ENCODE assay signal across 27 cellular contexts in genomic region chr10:67288688-67289410, GRCh38.
"Had no signal": no experiment of that assay in that cellular context is flagged by ENCODE, and none has a peak within 500 bp of the region (broad histone marks: within the 10 kb centered on the region; RNA-seq: fewer than 3 reads in every experiment).

No MANE protein-coding gene starts in this region.

- H3K36me3 ChIP-seq: neural progenitor cell, ovary, stomach, thoracic aorta, thyroid gland, tibial nerve, upper lobe of left lung, vagina had no signal

- DNase-seq: natural killer cell; occipital lobe; ovary; posterior cingulate gyrus; psoas muscle; right cardiac atrium; small intestine; stimulated activated CD4-positive, alpha-beta T cell treated with anti-CD3 and anti-CD28 coated beads, Interleukin-15, amount 100 ng/mL, for 24 hours; stimulated activated CD4-positive, alpha-beta T cell treated with anti-CD3 and anti-CD28 coated beads, Interleukin-2, amount 100 ng/mL, for 24 hours; stimulated activated CD4-positive, alpha-beta T cell treated with anti-CD3 and anti-CD28 coated beads, Interleukin-2, amount 100 ng/mL, for 48 hours; stimulated activated CD4-positive, alpha-beta T cell treated with anti-CD3 and anti-CD28 coated beads, Interleukin-4, amount 100 ng/mL, for 24 hours; stimulated activated naive B cell treated with anti-CD40 and anti-IgM and Interleukin-4, amounts not matched to agents 10 μg/mL and 1 μg/mL and 100 μg/mL, for 72 hours; stimulated activated naive CD4-positive, alpha-beta T cell treated with Interleukin-2 at 50 U/mL for 16 hours; stomach; thyroid gland; trophoblast cell; upper lobe of left lung had no signal

- H3K9ac ChIP-seq: neural progenitor cell, parathyroid adenoma had no signal

- H3K4me1 Mint-ChIP-seq: natural killer cell; nephron; neural progenitor cell; stimulated activated effector memory CD8-positive, alpha-beta T cell treated with anti-CD3 and anti-CD28 coated beads, Interleukin-12 subunit alpha, Interleukin-12 subunit beta, amount 100 ng/mL, for 72 hours; stimulated activated naive B cell treated with anti-CD40 and anti-IgM and Interleukin-4, amounts not matched to agents 10 μg/mL and 1 μg/mL and 100 μg/mL, for 72 hours had no signal

- H3K36me3 Mint-ChIP-seq: natural killer cell; neural progenitor cell; stimulated activated effector memory CD8-positive, alpha-beta T cell treated with anti-CD3 and anti-CD28 coated beads, Interleukin-12 subunit alpha, Interleukin-12 subunit beta, amount 100 ng/mL, for 72 hours; stimulated activated naive B cell treated with anti-CD40 and anti-IgM and Interleukin-4, amounts not matched to agents 10 μg/mL and 1 μg/mL and 100 μg/mL, for 72 hours had no signal

- ATAC-seq: natural killer cell; psoas muscle; right cardiac atrium; sciatic nerve; stimulated activated effector memory CD8-positive, alpha-beta T cell treated with anti-CD3 and anti-CD28 coated beads, Interleukin-12 subunit alpha, Interleukin-12 subunit beta, amount 100 ng/mL, for 72 hours; stimulated activated naive B cell treated with anti-CD40 and anti-IgM and Interleukin-4, amounts not matched to agents 10 μg/mL and 1 μg/mL and 100 μg/mL, for 72 hours had no signal

- H3K27ac Mint-ChIP-seq: natural killer cell; nephron; neural progenitor cell; progenitor cell of endocrine pancreas; stimulated activated effector memory CD8-positive, alpha-beta T cell treated with anti-CD3 and anti-CD28 coated beads, Interleukin-12 subunit alpha, Interleukin-12 subunit beta, amount 100 ng/mL, for 72 hours; stimulated activated naive B cell treated with anti-CD40 and anti-IgM and Interleukin-4, amounts not matched to agents 10 μg/mL and 1 μg/mL and 100 μg/mL, for 72 hours; stimulated activated naive CD8-positive, alpha-beta T cell treated with anti-CD3 and anti-CD28 coated beads, Interleukin-15, Interleukin-2, amounts not matched to agents 100 ng/mL and 50 ng/mL, for 24 hours had no signal

- H3K9me3 Mint-ChIP-seq: nephron; neural progenitor cell; stimulated activated naive B cell treated with anti-CD40 and anti-IgM and Interleukin-4, amounts not matched to agents 10 μg/mL and 1 μg/mL and 100 μg/mL, for 72 hours; stimulated activated naive CD8-positive, alpha-beta T cell treated with anti-CD3 and anti-CD28 coated beads, Interleukin-15, Interleukin-2, amounts not matched to agents 100 ng/mL and 50 ng/mL, for 24 hours had no signal

- H3K9me3 ChIP-seq: ovary, psoas muscle, stomach, thoracic aorta, thyroid gland, tibial nerve, upper lobe of left lung, vagina had no signal

- H3K27me3 Mint-ChIP-seq: progenitor cell of endocrine pancreas; stimulated activated naive B cell treated with anti-CD40 and anti-IgM and Interleukin-4, amounts not matched to agents 10 μg/mL and 1 μg/mL and 100 μg/mL, for 72 hours; stimulated activated naive CD8-positive, alpha-beta T cell treated with anti-CD3 and anti-CD28 coated beads, Interleukin-15, Interleukin-2, amounts not matched to agents 100 ng/mL and 50 ng/mL, for 24 hours had no signal

- H3K27ac ChIP-seq: neural progenitor cell, ovary, parathyroid adenoma, psoas muscle, stomach, thoracic aorta, thyroid gland, tibial nerve, upper lobe of left lung, vagina had no signal

- H3K4me1 ChIP-seq: parathyroid adenoma, psoas muscle, stomach, thyroid gland, tibial nerve, upper lobe of left lung, vagina had no signal

- H3K4me3 ChIP-seq: neural progenitor cell, ovary, psoas muscle, stomach, thoracic aorta, thyroid gland, tibial nerve, upper lobe of left lung, vagina had no signal

- H3K4me3 Mint-ChIP-seq: natural killer cell; nephron; neural progenitor cell; stimulated activated effector memory CD8-positive, alpha-beta T cell treated with anti-CD3 and anti-CD28 coated beads, Interleukin-12 subunit alpha, Interleukin-12 subunit beta, amount 100 ng/mL, for 72 hours; stimulated activated naive B cell treated with anti-CD40 and anti-IgM and Interleukin-4, amounts not matched to agents 10 μg/mL and 1 μg/mL and 100 μg/mL, for 72 hours; stimulated activated naive CD8-positive, alpha-beta T cell treated with anti-CD3 and anti-CD28 coated beads, Interleukin-15, Interleukin-2, amounts not matched to agents 100 ng/mL and 50 ng/mL, for 24 hours had no signal

- H3K27me3 ChIP-seq: neural progenitor cell, ovary, stomach, thyroid gland, tibial nerve, upper lobe of left lung, vagina had no signal
